Comparison of ENCODE assay signal across 12 cellular contexts in genomic region chr4:41160010-41160789, GRCh38. TPM values are rescaled to one million over a fixed set of nuclear protein-coding genes. Genes with fewer than 3 reads are reported as not detected.
DNase-seq lines count a peak whose midpoint lies in the region; ATAC-seq and TF ChIP-seq lines count a peak whose summit lies in the region.
"Had no signal": no experiment of that assay in that cellular context is flagged by ENCODE, and none has a peak within 500 bp of the region (broad histone marks: within the 10 kb centered on the region; RNA-seq: fewer than 3 reads in every experiment).

No MANE protein-coding gene starts in this region.

- TF ChIP-seq EP300 in tibial nerve (IDR thresholded peaks at IDR 0.05): no peak

- TF ChIP-seq CTCF in left ventricle myocardium inferior (IDR thresholded peaks at IDR 0.05; ENCODE audit: borderline replicate concordance) (no peak), kidney epithelial cell (IDR thresholded peaks at IDR 0.05; ENCODE audit: insufficient read depth, low read length, poor library complexity, severe bottlenecking) (no peak), tibial nerve (IDR thresholded peaks at IDR 0.05) (no peak)

- no peaks in the 10 kb centered on the region for H3K36me3 Mint-ChIP-seq in T-helper 2 cell treated with Interferon-gamma antibody and Interleukin-4, amounts not matched to agents 5 μg/mL and 100 μg/mL, for 36 hours (ENCODE audit: low read depth)

- H3K4me1 ChIP-seq in left ventricle myocardium inferior: peaks cover 34% of the 10 kb centered on the region
- H3K4me1 ChIP-seq in tibial nerve: peaks cover 0 to 36% (median under 1%) of the 10 kb centered on the region in 4 donors

- WGBS in tibial nerve, 2 donors: 75 to 79% methylated on average over 10 of the region's 10 CpGs

- no peak overlapping the region for H3K27ac Mint-ChIP-seq in T-helper 2 cell treated with Interferon-gamma antibody and Interleukin-4, amounts not matched to agents 5 μg/mL and 100 μg/mL, for 36 hours
- H3K27ac Mint-ChIP-seq: activated T-cell treated with anti-CD3 and anti-CD28 coated beads, Interleukin-2, amount 50 U/mL, for 72 hours had no signal

- H3K4me3 Mint-ChIP-seq in T-helper 2 cell treated with Interferon-gamma antibody and Interleukin-4, amounts not matched to agents 5 μg/mL and 100 μg/mL, for 36 hours: no peak overlapping the region
- H3K4me3 Mint-ChIP-seq: activated T-cell treated with anti-CD3 and anti-CD28 coated beads, Interleukin-2, amount 50 U/mL, for 72 hours had no signal

- H3K27me3 Mint-ChIP-seq in T-helper 2 cell treated with Interferon-gamma antibody and Interleukin-4, amounts not matched to agents 5 μg/mL and 100 μg/mL, for 36 hours (ENCODE audit: low read depth): no peaks in the 10 kb centered on the region

- H3K4me3 ChIP-seq in left ventricle myocardium inferior (no peak overlapping the region), kidney epithelial cell (ENCODE audit: low read depth, low read length) (no peak overlapping the region), tibial nerve (no peak overlapping the region)

- no peak for TF ChIP-seq POLR2A in tibial nerve (IDR thresholded peaks at IDR 0.05)

- intact Hi-C loops in left ventricle myocardium inferior (cut with micrococcal nuclease): no loop called here
- intact Hi-C loops in Right ventricle myocardium inferior (cut with DNase I): no loop called here

- H3K36me3 ChIP-seq in left ventricle myocardium inferior (no peaks in the 10 kb centered on the region), kidney epithelial cell (ENCODE audit: control insufficient read depth, insufficient read depth, low read length) (no peaks in the 10 kb centered on the region), tibial nerve (no peaks in the 10 kb centered on the region)

- ATAC-seq in Right ventricle myocardium inferior: no peak
- ATAC-seq: activated T-cell treated with anti-CD3 and anti-CD28 coated beads, Interleukin-2, amount 50 U/mL, for 72 hours had no signal

- H3K27ac ChIP-seq in left ventricle myocardium inferior (replicated peaks): peak overlapping the region; percentile 25
- no peak overlapping the region for H3K27ac ChIP-seq in tibial nerve

- no peaks in the 10 kb centered on the region for H3K9me3 ChIP-seq in left ventricle myocardium inferior (replicated peaks)
- no peaks in the 10 kb centered on the region for H3K9me3 ChIP-seq in tibial nerve

- DNase-seq in left ventricle myocardium inferior: no peak
- DNase-seq in Right ventricle myocardium inferior (ENCODE audit: missing footprints): no peak
- DNase-seq in astrocyte of the hippocampus (ENCODE audit: low read depth, low spot score): peak; percentile 85
- DNase-seq in kidney epithelial cell (ENCODE audit: low read depth): peak; percentile 92
- DNase-seq in tibial nerve (ENCODE audit: low spot score in 2 of 2): no peak
- no peak for DNase-seq in NOMO-1 treated with dmso at 0.1 percent for 144 hours (lab: John Stamatoyannopoulos, UW; ENCODE audit: unreplicated experiment)
- no peak for DNase-seq in T-helper 2 cell treated with Interferon-gamma antibody and Interleukin-4, amounts not matched to agents 5 μg/mL and 100 μg/mL, for 36 hours (ENCODE audit: low spot score)
- DNase-seq in NCI-H1417 treated with DMSO at 0.1 percent for 48 hours (lab: John Stamatoyannopoulos, UW): no peak
- DNase-seq: activated T-cell treated with anti-CD3 and anti-CD28 coated beads, Interleukin-2, amount 50 U/mL, for 72 hours; Kasumi-1; kidney; NK-92 treated with Interleukin-12 subunit alpha and Interleukin-12 subunit beta, amount 100 ng/mL, for 24 hours had no signal

- no peaks in the 10 kb centered on the region for H3K9me3 Mint-ChIP-seq in T-helper 2 cell treated with Interferon-gamma antibody and Interleukin-4, amounts not matched to agents 5 μg/mL and 100 μg/mL, for 36 hours
- H3K9me3 Mint-ChIP-seq: activated T-cell treated with anti-CD3 and anti-CD28 coated beads, Interleukin-2, amount 50 U/mL, for 72 hours had no signal

- H3K4me1 Mint-ChIP-seq in T-helper 2 cell treated with Interferon-gamma antibody and Interleukin-4, amounts not matched to agents 5 μg/mL and 100 μg/mL, for 36 hours (ENCODE audit: low read depth): no peaks in the 10 kb centered on the region

- H3K27me3 ChIP-seq in left ventricle myocardium inferior (ENCODE audit: low read depth) (no peaks in the 10 kb centered on the region), kidney epithelial cell (ENCODE audit: control insufficient read depth, insufficient read depth, low read length) (no peaks in the 10 kb centered on the region), tibial nerve (no peaks in the 10 kb centered on the region)

RNA-seq across cellular contexts. Expression of gene APBB2, which starts 54.1 kb away (rescaled TPM):
- total RNA-seq in left ventricle myocardium inferior (23.5 TPM), Right ventricle myocardium inferior (23.8 TPM), kidney epithelial cell (52.0 and 52.7 TPM in 2 replicates), tibial nerve (100 to 1,000 TPM; 139 to 248 (median 203) TPM)

Comparison
In these comparisons a context has a peak if more than half of its experiments do, and no peak if none do; other contexts are left out.
1. DNase-seq: peak in astrocyte of the hippocampus (single experiment) and kidney epithelial cell (single experiment); none in left ventricle myocardium inferior (single experiment), Right ventricle myocardium inferior (single experiment), tibial nerve (0 of 2), NOMO-1 treated with dmso at 0.1 percent for 144 hours (single experiment), T-helper 2 cell treated with Interferon-gamma antibody and Interleukin-4, amounts not matched to agents 5 μg/mL and 100 μg/mL, for 36 hours (single experiment) and NCI-H1417 treated with DMSO at 0.1 percent for 48 hours (single experiment).